33 cellular contexts compared by ENCODE assay signal in the genomic region with DNA sequence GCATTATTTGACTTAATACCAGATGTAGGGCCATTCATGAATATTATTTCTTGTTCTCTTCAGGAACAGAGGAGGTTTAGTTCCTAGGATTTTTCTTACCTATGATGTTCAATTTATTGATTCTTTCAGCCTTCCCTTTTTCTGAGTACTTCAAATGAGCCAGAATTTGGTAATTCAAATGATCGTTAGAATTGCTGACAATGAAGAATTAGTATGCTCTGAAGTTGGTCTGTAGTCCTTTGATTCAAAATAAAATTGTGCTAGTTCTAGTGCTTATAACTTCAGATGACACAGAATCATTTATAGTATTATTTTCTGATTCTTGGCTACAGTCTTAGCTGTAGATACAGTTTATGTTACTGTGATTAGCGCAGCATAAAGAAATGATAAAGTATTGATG. TPM values are rescaled to one million over a fixed set of nuclear protein-coding genes. Genes with fewer than 3 reads are reported as not detected.
DNase-seq lines count a peak whose midpoint lies in the region; ATAC-seq, FAIRE-seq and TF ChIP-seq lines count a peak whose summit lies in the region.
"Had no signal": no experiment of that assay in that cellular context is flagged by ENCODE, and none has a peak within 500 bp of the region (broad histone marks: within the 10 kb centered on the region; RNA-seq: fewer than 3 reads in every experiment).

No MANE protein-coding gene starts in this region.

- no peaks in the 10 kb centered on the region for H3K4me1 ChIP-seq in HepG2 (ENCODE audit: insufficient read depth, low read length)
- H3K4me1 ChIP-seq in right lobe of liver: no peaks in the 10 kb centered on the region
- H3K4me1 ChIP-seq in A549: no peaks in the 10 kb centered on the region
- no peaks in the 10 kb centered on the region for H3K4me1 ChIP-seq in IMR-90 (ENCODE audit: control insufficient read depth, insufficient read depth, low read length)
- H3K4me1 ChIP-seq in K562 (replicated peaks in 1 of 2; ENCODE audit: control insufficient read depth in 2 of 2, insufficient read depth in 2 of 2, low read length in 2 of 2): no peaks in the 10 kb centered on the region
- no peaks in the 10 kb centered on the region for H3K4me1 ChIP-seq in upper lobe of left lung
- H3K4me1 ChIP-seq: BE2C; BLaER1; BLaER1 treated with 17β-estradiol and CSF1 and Interleukin-3, amounts not matched to agents 10 nM and 100 nM; Caco-2 had no signal

- H3K9ac ChIP-seq in HepG2 (ENCODE audit: insufficient read depth, low read depth, low read length) (no peak overlapping the region), IMR-90 (ENCODE audit: low read depth, low read length) (no peak overlapping the region), K562 (ENCODE audit: insufficient read depth in 1 of 2, low read depth in 2 of 2, low read length in 2 of 2) (no peak overlapping the region)
- H3K9ac ChIP-seq: BLaER1; BLaER1 treated with 17β-estradiol and CSF1 and Interleukin-3, amounts not matched to agents 10 nM and 100 nM had no signal

- intact Hi-C loops in HepG2 (cut with micrococcal nuclease; ENCODE audit: unreplicated experiment): loop anchor here (10.0 kb wide), 1 partner anchor 1014 kb away; no protein-coding TSS in a partner anchor
- intact Hi-C loops in right lobe of liver (cut with DNase I): no loop called here
- intact Hi-C loops in IMR-90 (cut with micrococcal nuclease): no loop called here
- intact Hi-C loops in K562 (cut with micrococcal nuclease): loop anchor here (10.0 kb wide), 1 partner anchor 314 kb away; no protein-coding TSS in a partner anchor

- H3K18ac ChIP-seq in IMR-90 (ENCODE audit: low read depth, low read length): no peak overlapping the region

- H2AFZ ChIP-seq in HepG2 (ENCODE audit: low read length) (no peak overlapping the region), IMR-90 (replicated peaks; ENCODE audit: low read length, poor library complexity) (no peak overlapping the region), K562 (ENCODE audit: low read depth, low read length) (no peak overlapping the region)

- H3K9me3 ChIP-seq in HepG2 (ENCODE audit: low read length) (no peaks in the 10 kb centered on the region), right lobe of liver (no peaks in the 10 kb centered on the region), A549 (no peaks in the 10 kb centered on the region), IMR-90 (ENCODE audit: control insufficient read depth, insufficient read depth, low read length) (no peaks in the 10 kb centered on the region), K562 (replicated peaks; ENCODE audit: control insufficient read depth, insufficient read depth, low read depth, low read length) (no peaks in the 10 kb centered on the region; the same call in 1 of the 2 replicates), upper lobe of left lung (no peaks in the 10 kb centered on the region)
- H3K9me3 ChIP-seq: BE2C; BLaER1; BLaER1 treated with 17β-estradiol and CSF1 and Interleukin-3, amounts not matched to agents 10 nM and 100 nM; Caco-2 had no signal

- H3K14ac ChIP-seq in IMR-90 (replicated peaks; ENCODE audit: low read depth, low read length): no peak overlapping the region

- no peak for ATAC-seq in HepG2
- ATAC-seq in right lobe of liver: no peak
- ATAC-seq in A549: no peak
- no peak for ATAC-seq in IMR-90 (ENCODE audit: low read depth)
- ATAC-seq in K562: no peak
- ATAC-seq in HG02642 (IDR thresholded peaks at IDR 0.05; ENCODE audit: poor library complexity, unreplicated experiment): no peak
- ATAC-seq in upper lobe of left lung (ENCODE audit: low FRiP score in 2 of 2): no peak
- ATAC-seq: CD8-positive, alpha-beta T cell had no signal

- H3K4me3 ChIP-seq in HepG2 (replicated peaks in 1 of 3; ENCODE audit: insufficient read depth in 1 of 3, low read depth in 2 of 3, low read length in 3 of 3) (no peak overlapping the region), right lobe of liver (no peak overlapping the region), A549 (no peak overlapping the region), IMR-90 (ENCODE audit: insufficient read depth, low read depth, low read length) (no peak overlapping the region), K562 (no peak overlapping the region), upper lobe of left lung (no peak overlapping the region)
- H3K4me3 ChIP-seq: BLaER1; BLaER1 treated with 17β-estradiol and CSF1 and Interleukin-3, amounts not matched to agents 10 nM and 100 nM had no signal

- DNase-seq in HepG2 (ENCODE audit: low spot score): no peak
- DNase-seq in right lobe of liver: no peak
- no peak for DNase-seq in A549 (ENCODE audit: low read depth in 1 of 2, low spot score in 1 of 2)
- no peak for DNase-seq in IMR-90
- DNase-seq in K562 (ENCODE audit: extremely low read depth in 1 of 4, low spot score in 3 of 4): no peak
- no peak for DNase-seq in upper lobe of left lung
- DNase-seq in NCI-H2107 (lab: John Stamatoyannopoulos, UW): no peak
- DNase-seq: 8988T; ACHN; AML-193; BE2C; C1 segment of cervical spinal cord; Caco-2; Calu3; CD4-positive, alpha-beta memory T cell; CD4-positive, alpha-beta T cell; CD4-positive, CD25-positive, alpha-beta regulatory T cell; CD8-positive, alpha-beta memory T cell; CD8-positive, alpha-beta T cell; COR-L47; DMS 273 treated with DMSO at 0.1 percent for 48 hours; DMS153; DMS53; DMS79; DMS79 treated with DMSO at 0.1 percent for 48 hours; DND-41; EL had no signal

- H4K91ac ChIP-seq in IMR-90 (ENCODE audit: insufficient read depth, low read depth, low read length): no peak overlapping the region

- TF ChIP-seq CTCF in HepG2 (CRISPR knock-in tag; IDR thresholded peaks at IDR 0.05) (no peak), right lobe of liver (IDR thresholded peaks at IDR 0.05) (no peak), A549 (IDR thresholded peaks at IDR 0.05) (no peak), IMR-90 (conservative IDR thresholded peaks at IDR 0.05; ENCODE audit: low read depth, low read length) (no peak), K562 (IDR thresholded peaks at IDR 0.05 in 2 of 3, conservative IDR thresholded peaks at IDR 0.05 in 1 of 3; ENCODE audit: insufficient read depth in 2 of 3, low read depth in 1 of 3, low read length in 3 of 3) (no peak), upper lobe of left lung (IDR thresholded peaks at IDR 0.05) (no peak)

- H3K9me1 ChIP-seq in IMR-90 (ENCODE audit: insufficient read depth, low read length): no peaks in the 10 kb centered on the region
- no peaks in the 10 kb centered on the region for H3K9me1 ChIP-seq in K562 (ENCODE audit: control insufficient read depth, insufficient read depth, low read length)

- TF ChIP-seq EP300 in HepG2 (IDR thresholded peaks at IDR 0.05; ENCODE audit: low read depth in 2 of 2, low read length in 2 of 2) (no peak), HepG2 (CRISPR knock-in tag; IDR thresholded peaks at IDR 0.05; ENCODE audit: borderline replicate concordance) (no peak), A549 (IDR thresholded peaks at IDR 0.05) (no peak), K562 (IDR thresholded peaks at IDR 0.05; ENCODE audit: low read length) (no peak), upper lobe of left lung (IDR thresholded peaks at IDR 0.05) (no peak)

- TF ChIP-seq RAD21 in HepG2 (CRISPR knock-in tag; IDR thresholded peaks at IDR 0.05) (no peak), A549 (conservative IDR thresholded peaks at IDR 0.05 in 1 of 2, IDR thresholded peaks at IDR 0.05 in 1 of 2) (no peak), IMR-90 (IDR thresholded peaks at IDR 0.05; ENCODE audit: low read length) (no peak), K562 (CRISPR knock-in tag; conservative IDR thresholded peaks at IDR 0.05 in 1 of 2, IDR thresholded peaks at IDR 0.05 in 1 of 2) (no peak)

- H3K79me2 ChIP-seq in HepG2 (ENCODE audit: insufficient read depth, low read length) (no peaks in the 10 kb centered on the region), K562 (ENCODE audit: control insufficient read depth, insufficient read depth, low read length) (no peaks in the 10 kb centered on the region)

- dilution Hi-C loops in IMR-90 (cut with HindIII; ENCODE audit: low sequenced_read_pairs, unreplicated experiment): no loop called here

- no peak overlapping the region for H3K4me2 ChIP-seq in HepG2 (ENCODE audit: low read depth, low read length)
- H3K4me2 ChIP-seq in A549: no peak overlapping the region
- no peak overlapping the region for H3K4me2 ChIP-seq in IMR-90 (ENCODE audit: low read depth, low read length)
- H3K4me2 ChIP-seq in K562 (ENCODE audit: insufficient read depth, low read length): no peak overlapping the region
- H3K4me2 ChIP-seq: BLaER1; BLaER1 treated with 17β-estradiol and CSF1 and Interleukin-3, amounts not matched to agents 10 nM and 100 nM had no signal

- H2BK5ac ChIP-seq in IMR-90 (ENCODE audit: low read depth, low read length, poor library complexity, severe bottlenecking): no peak overlapping the region

- no peak overlapping the region for H4K8ac ChIP-seq in IMR-90 (ENCODE audit: low read depth in 2 of 2, low read length in 2 of 2)

- BruUV-seq in HepG2 (replicated peaks; lab: Mats Ljungman, UMichigan) (no TSS peak), IMR-90 (replicated peaks; lab: Mats Ljungman, UMichigan) (no TSS peak), K562 (replicated peaks; lab: Mats Ljungman, UMichigan) (no TSS peak)

- H2BK120ac ChIP-seq in IMR-90 (ENCODE audit: low read depth, low read length): no peak overlapping the region

- no peaks in the 10 kb centered on the region for H3K79me1 ChIP-seq in IMR-90 (ENCODE audit: low read depth in 1 of 2, low read length in 2 of 2)

- no peak overlapping the region for H2BK20ac ChIP-seq in IMR-90 (ENCODE audit: low read depth, low read length)

- POLR2A ChIA-PET in HepG2 (lab: Yijun Ruan, JAX) (no interaction called here), A549 (lab: Yijun Ruan, JAX) (no interaction called here), IMR-90 (lab: Charles Lee; ENCODE audit: unreplicated experiment) (no interaction called here), K562 (lab: Yijun Ruan, JAX) (no interaction called here)

- H3K27ac ChIP-seq in HepG2 (ENCODE audit: extremely low read length, insufficient read depth, low read length) (no peak overlapping the region), right lobe of liver (no peak overlapping the region), A549 (no peak overlapping the region), IMR-90 (ENCODE audit: insufficient read depth, low read length) (no peak overlapping the region), K562 (ENCODE audit: extremely low read depth, low read depth, low read length) (no peak overlapping the region), upper lobe of left lung (no peak overlapping the region)
- H3K27ac ChIP-seq: 22Rv1; BLaER1; BLaER1 treated with 17β-estradiol and CSF1 and Interleukin-3, amounts not matched to agents 10 nM and 100 nM; C4-2B had no signal

- H3K4ac ChIP-seq in IMR-90 (ENCODE audit: low read depth, low read length): no peak overlapping the region

- H3K56ac ChIP-seq in IMR-90 (ENCODE audit: extremely low read depth, insufficient read depth, low read length): no peak overlapping the region

- no peak overlapping the region for H2BK15ac ChIP-seq in IMR-90 (ENCODE audit: low read depth, low read length)

- no peak overlapping the region for H2AK5ac ChIP-seq in IMR-90 (ENCODE audit: low read depth, low read length)

- H3K27me3 ChIP-seq in HepG2 (ENCODE audit: control insufficient read depth in 1 of 2, insufficient read depth in 2 of 2, low read length in 2 of 2): no peaks in the 10 kb centered on the region
- no peaks in the 10 kb centered on the region for H3K27me3 ChIP-seq in right lobe of liver
- H3K27me3 ChIP-seq in IMR-90 (ENCODE audit: control insufficient read depth, insufficient read depth, low read length): no peaks in the 10 kb centered on the region
- H3K27me3 ChIP-seq in K562 (ENCODE audit: control insufficient read depth in 2 of 2, insufficient read depth in 2 of 2, low read length in 2 of 2): no peaks in the 10 kb centered on the region
- H3K27me3 ChIP-seq in upper lobe of left lung: no peaks in the 10 kb centered on the region
- H3K27me3 ChIP-seq: BLaER1; BLaER1 treated with 17β-estradiol and CSF1 and Interleukin-3, amounts not matched to agents 10 nM and 100 nM had no signal

- TF ChIP-seq POLR2A in HepG2 (IDR thresholded peaks at IDR 0.05; ENCODE audit: insufficient read depth in 1 of 2, low read depth in 2 of 2, low read length in 2 of 2) (no peak), right lobe of liver (IDR thresholded peaks at IDR 0.05) (no peak), A549 (IDR thresholded peaks at IDR 0.05; ENCODE audit: low read length) (no peak), IMR-90 (IDR thresholded peaks at IDR 0.05; ENCODE audit: low read depth, low read length) (no peak), K562 (conservative IDR thresholded peaks at IDR 0.05) (no peak), upper lobe of left lung (IDR thresholded peaks at IDR 0.05) (no peak)

- H4K5ac ChIP-seq in IMR-90 (ENCODE audit: low read depth, low read length): no peak overlapping the region

- no peak overlapping the region for H3K23ac ChIP-seq in IMR-90 (ENCODE audit: low read depth, low read length)

- CTCF ChIA-PET in HepG2 (lab: Yijun Ruan, JAX; ENCODE audit: low intra/inter-chr PET ratio, low total read pairs) (no interaction called here), A549 (lab: Yijun Ruan, JAX) (no interaction called here), IMR-90 (lab: Yijun Ruan, JAX) (no interaction called here), K562 (lab: Yijun Ruan, JAX; ENCODE audit: low intra/inter-chr PET ratio) (no interaction called here)

- in situ Hi-C loops in HepG2 (cut with HindIII; ENCODE audit: extremely low pct_ligation_motif_present, low pct_unique_long_range_greater_than_20kb): loop anchor here (25.0 kb wide), 1 partner anchor 307 kb away; no protein-coding TSS in a partner anchor
- in situ Hi-C loops in IMR-90 (cut with MboI; ENCODE audit: low sequenced_read_pairs): loop anchor here (5.0 kb wide), 1 partner anchor 307 kb away; no protein-coding TSS in a partner anchor
- in situ Hi-C loops in K562 (cut with MboI): no loop called here

- no peak overlapping the region for H2AK9ac ChIP-seq in IMR-90 (replicated peaks; ENCODE audit: low read depth, low read length, poor library complexity)

- no peaks in the 10 kb centered on the region for H4K20me1 ChIP-seq in HepG2 (ENCODE audit: insufficient read depth, low read length)
- H4K20me1 ChIP-seq in IMR-90 (ENCODE audit: insufficient read depth, low read length): no peaks in the 10 kb centered on the region
- H4K20me1 ChIP-seq in K562 (replicated peaks; ENCODE audit: control insufficient read depth, insufficient read depth, low read length): no peaks in the 10 kb centered on the region
- H4K20me1 ChIP-seq: BLaER1; BLaER1 treated with 17β-estradiol and CSF1 and Interleukin-3, amounts not matched to agents 10 nM and 100 nM had no signal

- FAIRE-seq in HepG2 (lab: Jason Lieb, UNC) (no peak), A549 (lab: Jason Lieb, UNC) (no peak), K562 (lab: Jason Lieb, UNC) (no peak)
- FAIRE-seq: D721Med had no signal

- 2% methylated on average over 2 of the region's 2 CpGs for WGBS in HepG2 (ENCODE audit: low lambda C conversion rate)
- WGBS in right lobe of liver (ENCODE audit: insufficient coverage, low coverage, low lambda C conversion rate, missing lambda C conversion rate): 67% methylated on average over 2 of the region's 2 CpGs
- 84% methylated on average over 2 of the region's 2 CpGs for WGBS in A549 (ENCODE audit: missing lambda C conversion rate)
- no CpG with 5 or more reads among the region's 2 CpGs for WGBS in IMR-90 (ENCODE audit: extremely low coverage in 2 of 2, insufficient read length in 1 of 2), 2 experiments
- WGBS in K562 (ENCODE audit: insufficient coverage, low coverage, missing lambda C conversion rate): 0% methylated on average over 2 of the region's 2 CpGs
- 84 to 91% methylated on average over 2 of the region's 2 CpGs for WGBS in upper lobe of left lung, 2 donors

- H3K36me3 ChIP-seq in HepG2 (replicated peaks in 1 of 2; ENCODE audit: control insufficient read depth in 1 of 2, insufficient read depth in 2 of 2, low read length in 2 of 2) (no peaks in the 10 kb centered on the region), right lobe of liver (no peaks in the 10 kb centered on the region), IMR-90 (ENCODE audit: control insufficient read depth, insufficient read depth, low read length) (no peaks in the 10 kb centered on the region), K562 (ENCODE audit: control insufficient read depth, insufficient read depth, low read length) (no peaks in the 10 kb centered on the region), upper lobe of left lung (no peaks in the 10 kb centered on the region)
- H3K36me3 ChIP-seq: BE2C; BLaER1; BLaER1 treated with 17β-estradiol and CSF1 and Interleukin-3, amounts not matched to agents 10 nM and 100 nM had no signal

RNA-seq across cellular contexts. Expression of a gene that starts 35.2 kb away (rescaled TPM):
- total RNA-seq in HepG2 (2016; rRNA removed; fragmentation: Illumina TruSeq; extraction: Trizol) (not detected in 2 replicates), right lobe of liver (under 1 TPM in 5 of 6 experiments, not detected in 1; 0.12 to 0.49 (median 0.18) TPM), IMR-90 (2012; rRNA removed) (0.54 and 0.83 TPM in 2 replicates), K562 (2014; rRNA removed) (not detected in 2 replicates), K562 (2014; rRNA removed; fragmentation: Illumina TruSeq; extraction: Trizol) (not detected in 2 replicates), K562 (2015; rRNA removed; fragmentation: Illumina TruSeq; extraction: Trizol) (0.04 and 0.23 TPM in 2 replicates), K562 (2021) (0.04 TPM in 1 of 2 replicates, not detected in the other), upper lobe of left lung (1 to 10 TPM; 2.8 to 8.5 (median 3.5) TPM)
- not detected in 2 replicates for total RNA-seq in HepG2 (2016; cell fraction: cytosol; rRNA removed; fragmentation: Illumina TruSeq; extraction: Trizol; ENCODE audit: low read depth)
- total RNA-seq in HepG2 (2016; cell fraction: insoluble cytoplasmic fraction; rRNA removed; fragmentation: Illumina TruSeq; extraction: Trizol): not detected in 2 replicates
- total RNA-seq in HepG2 (2016; cell fraction: membrane; rRNA removed; fragmentation: Illumina TruSeq; extraction: Trizol): not detected in 2 replicates
- not detected in 2 replicates for total RNA-seq in HepG2 (2016; cell fraction: nucleus; rRNA removed; fragmentation: Illumina TruSeq; extraction: Trizol)
- polyA plus RNA-seq in HepG2 (2011; rRNA removed) (not detected in 2 replicates), A549 (2011; rRNA removed) (7.5 and 9.0 TPM in 2 replicates), A549 (2017; fragmentation: RNase III; extraction: RNeasy Plus Mini Kit Qiagen cat#74134 plus additional on column Dnase treatment) (2.1 to 2.4 TPM (median 2.1 TPM) in 3 replicates), IMR-90 (2012; rRNA removed) (0.19 and 0.53 TPM in 2 replicates), K562 (2011; rRNA removed) (0.07 TPM in 1 of 2 replicates, not detected in the other), K562 (2014; fragmentation: Illumina TruSeq; extraction: Trizol) (not detected in 2 replicates), K562 (2014; fragmentation: Nextera tagmentation; extraction: Ambion mirVana) (not detected), K562 (2014; rRNA removed) (not detected in 2 replicates)
- not detected in 2 replicates for polyA plus RNA-seq in HepG2 (2011; cell fraction: cytosol; rRNA removed)
- polyA plus RNA-seq in HepG2 (2011; cell fraction: nucleus; rRNA removed): not detected in 2 replicates
- not detected in 2 replicates for polyA plus RNA-seq in HepG2 (2012)
- not detected in 2 replicates for polyA plus RNA-seq in HepG2 (2016; cell fraction: cytosol; fragmentation: Illumina TruSeq; extraction: Trizol; ENCODE audit: low read depth)
- not detected in 2 replicates for polyA plus RNA-seq in HepG2 (2016; cell fraction: insoluble cytoplasmic fraction; fragmentation: Illumina TruSeq; extraction: Trizol; ENCODE audit: low read depth)
- polyA plus RNA-seq in HepG2 (2016; cell fraction: membrane; fragmentation: Illumina TruSeq; extraction: Trizol; ENCODE audit: low read depth): not detected in 2 replicates
- polyA plus RNA-seq in HepG2 (2016; cell fraction: nucleus; fragmentation: Illumina TruSeq; extraction: Trizol; ENCODE audit: insufficient read depth, low read depth): not detected in 2 replicates
- polyA minus RNA-seq in HepG2 (2011; rRNA and poly(A)+ RNA removed; ENCODE audit: low replicate concordance): 0.02 TPM in 1 of 2 replicates, not detected in the other
- polyA minus RNA-seq in HepG2 (2011; cell fraction: cytosol; rRNA and poly(A)+ RNA removed): not detected in 2 replicates
- polyA minus RNA-seq in HepG2 (2011; cell fraction: nucleus; rRNA and poly(A)+ RNA removed): not detected in 2 replicates
- polyA plus RNA-seq in A549 (2012; cell fraction: cytosol; rRNA removed): 2.0 and 2.9 TPM in 2 replicates
- 2.1 and 2.3 TPM in 2 replicates for polyA plus RNA-seq in A549 (2012; cell fraction: nucleus; rRNA removed)
- 3.8 and 4.8 TPM in 2 replicates for polyA minus RNA-seq in A549 (2011; rRNA and poly(A)+ RNA removed)
- polyA plus RNA-seq in IMR-90 (2012; cell fraction: cytosol; rRNA removed): 0.07 and 0.09 TPM in 2 replicates
- 0.29 and 1.2 TPM in 2 replicates for polyA plus RNA-seq in IMR-90 (2012; cell fraction: nucleus; rRNA removed; ENCODE audit: low replicate concordance)
- total RNA-seq in K562 (2011; cell fraction: chromatin; rRNA removed; ENCODE audit: low replicate concordance): not detected in 2 replicates
- total RNA-seq in K562 (2011; cell fraction: nucleolus; rRNA removed): not detected in 2 replicates
- not detected in 2 replicates for total RNA-seq in K562 (2011; cell fraction: nucleoplasm; rRNA removed)
- polyA plus RNA-seq in K562 (2011; cell fraction: cytosol; rRNA removed): not detected in 2 replicates
- polyA plus RNA-seq in K562 (2011; cell fraction: nucleus; rRNA removed): not detected in 2 replicates
- polyA plus RNA-seq in K562 (2012): 0.01 and 0.07 TPM in 2 replicates
- not detected in 2 replicates for polyA minus RNA-seq in K562 (2011; rRNA and poly(A)+ RNA removed)
- polyA minus RNA-seq in K562 (2011; cell fraction: cytosol; rRNA and poly(A)+ RNA removed): not detected in 2 replicates
- polyA minus RNA-seq in K562 (2011; cell fraction: nucleus; rRNA and poly(A)+ RNA removed): not detected in 2 replicates
- polyA plus RNA-seq: CD8-positive, alpha-beta memory T cell had no signal

Comparison
In these comparisons a context has a peak if more than half of its experiments do, and no peak if none do; other contexts are left out.
1. intact Hi-C loops: an anchor here in HepG2 (10.0 kb wide) and K562 (10.0 kb wide); none called in right lobe of liver and IMR-90.